Comparison of ENCODE assay signal across 2 cellular contexts in the genomic region with DNA sequence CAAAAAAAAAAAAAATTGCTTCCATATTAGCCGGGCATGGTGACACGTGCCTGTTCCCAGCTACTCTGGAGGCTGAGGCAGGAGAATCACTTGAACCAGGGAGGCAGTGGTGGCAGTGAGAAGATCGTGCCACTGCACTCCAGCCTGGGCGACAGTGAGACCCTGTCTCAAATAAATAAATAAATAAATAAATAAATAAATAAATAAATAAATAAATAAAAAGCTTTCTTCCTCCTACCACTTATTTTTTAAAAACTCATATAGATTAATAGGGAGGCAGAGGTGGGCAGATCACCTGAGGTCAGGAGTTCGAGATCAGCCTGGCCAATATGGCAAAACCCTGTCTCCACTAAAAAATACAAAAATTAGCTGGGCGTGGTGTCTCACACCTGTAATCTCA. TPM values are rescaled to one million over a fixed set of nuclear protein-coding genes. Genes with fewer than 3 reads are reported as not detected.
"Had no signal": no experiment of that assay in that cellular context is flagged by ENCODE, and none has a peak within 500 bp of the region (broad histone marks: within the 10 kb centered on the region; RNA-seq: fewer than 3 reads in every experiment).

No MANE protein-coding gene starts in this region.

RNA-seq across cellular contexts. Expression of gene TEX14, which starts 7.4 kb away (rescaled TPM):
- polyA plus RNA-seq: IgD-negative memory B cell, IMR-90 had no signal
